16 cellular contexts compared by ENCODE assay signal in genomic region chr1:54283214-54283996, GRCh38.
DNase-seq lines count a peak whose midpoint lies in the region; ATAC-seq and TF ChIP-seq lines count a peak whose summit lies in the region.
"Had no signal": no experiment of that assay in that cellular context is flagged by ENCODE, and none has a peak within 500 bp of the region (broad histone marks: within the 10 kb centered on the region; RNA-seq: fewer than 3 reads in every experiment).

No MANE protein-coding gene starts in this region.

- POLR2A ChIA-PET in CD8-positive, alpha-beta T cell (lab: Charles Lee) = interaction anchor here (1.0 kb wide), 1 partner anchor 15 kb away, joined by 3 read pairs; no protein-coding TSS in a partner anchor

- H3K36me3 ChIP-seq in CD8-positive, alpha-beta T cell (ENCODE audit: insufficient read depth, low read length) = no peaks in the 10 kb centered on the region
- H3K36me3 ChIP-seq in Loucy (ENCODE audit: insufficient read depth, low read length) (peaks cover 21% of the 10 kb centered on the region; the same call in 1 of the 2 replicates), spleen (peaks cover 0 to 25% (median 0%) of the 10 kb centered on the region in 6 donors), mammary epithelial cell (ENCODE audit: insufficient read depth, low read length) (peaks cover 2% of the 10 kb centered on the region)

- peaks cover 59% of the 10 kb centered on the region for H3K79me2 ChIP-seq in Loucy (ENCODE audit: insufficient read depth, low read length)
- peaks cover 6% of the 10 kb centered on the region for H3K79me2 ChIP-seq in mammary epithelial cell (ENCODE audit: insufficient read depth, low read length)

- TF ChIP-seq POLR2A in spleen (IDR thresholded peaks at IDR 0.05) = no peak

- H3K27me3 Mint-ChIP-seq in CD8-positive, alpha-beta T cell (ENCODE audit: low read depth) = no peaks in the 10 kb centered on the region
- no peaks in the 10 kb centered on the region for H3K27me3 Mint-ChIP-seq in activated T-helper 2 cell treated with anti-CD3 and anti-CD28 coated beads, Interferon-gamma antibody, Interleukin-2, Interleukin-4, amounts not matched to agents 10 μg/mL and 5 μg/mL and 100 μg/mL, durations not matched to agents 14 hours and 24 hours and 36 hours (ENCODE audit: low read depth)
- H3K27me3 Mint-ChIP-seq in mesothelial cell of epicardium (ENCODE audit: low read depth) = no peaks in the 10 kb centered on the region
- H3K27me3 Mint-ChIP-seq: IgD-negative memory B cell, naive B cell had no signal

- H4K20me1 ChIP-seq in Loucy (ENCODE audit: insufficient read depth, low read length, poor library complexity, severe bottlenecking) (no peaks in the 10 kb centered on the region), mammary epithelial cell (ENCODE audit: insufficient read depth, low read length) (no peaks in the 10 kb centered on the region)

- H3K9ac ChIP-seq in Loucy (ENCODE audit: low read depth, low read length, poor library complexity, severe bottlenecking) (peak overlapping the region; percentile 12), mammary epithelial cell (ENCODE audit: insufficient read depth, low read length) (no peak overlapping the region)
- H3K9ac ChIP-seq: GM23248 had no signal

- BruUV-seq in mammary epithelial cell (replicated peaks; lab: Mats Ljungman, UMichigan) = no TSS peak

- no peaks in the 10 kb centered on the region for H3K9me3 Mint-ChIP-seq in CD8-positive, alpha-beta T cell
- no peaks in the 10 kb centered on the region for H3K9me3 Mint-ChIP-seq in activated T-helper 2 cell treated with anti-CD3 and anti-CD28 coated beads, Interferon-gamma antibody, Interleukin-2, Interleukin-4, amounts not matched to agents 10 μg/mL and 5 μg/mL and 100 μg/mL, durations not matched to agents 14 hours and 24 hours and 36 hours
- no peaks in the 10 kb centered on the region for H3K9me3 Mint-ChIP-seq in mesothelial cell of epicardium
- H3K9me3 Mint-ChIP-seq: IgD-negative memory B cell, naive B cell had no signal

- peak overlapping the region; percentile 44 for H3K4me2 ChIP-seq in Loucy (ENCODE audit: low read depth, low read length, poor library complexity, severe bottlenecking)
- H3K4me2 ChIP-seq in mammary epithelial cell (ENCODE audit: insufficient read depth, low read depth, low read length) = no peak overlapping the region
- H3K4me2 ChIP-seq: hepatocyte had no signal

- H3F3A ChIP-seq in Loucy (ENCODE audit: low read depth) = no peaks in the 10 kb centered on the region

- WGBS in spleen, 5 donors = 55 to 61% (median 57%) methylated on average over 8 of the region's 8 CpGs
- 85% methylated on average over 8 of the region's 8 CpGs for WGBS in mammary epithelial cell (ENCODE audit: low coverage, missing lambda C conversion rate)

- H3K9me3 ChIP-seq in CD8-positive, alpha-beta T cell (ENCODE audit: low read length) = no peaks in the 10 kb centered on the region
- H3K9me3 ChIP-seq in Loucy (ENCODE audit: insufficient read depth, low read depth, low read length) = no peaks in the 10 kb centered on the region
- H3K9me3 ChIP-seq in spleen = no peaks in the 10 kb centered on the region
- no peaks in the 10 kb centered on the region for H3K9me3 ChIP-seq in mammary epithelial cell (replicated peaks; ENCODE audit: insufficient read depth, low read length)

- H3K27ac ChIP-seq in CD8-positive, alpha-beta T cell (ENCODE audit: low read depth, low read length) = no peak overlapping the region
- H3K27ac ChIP-seq in spleen (peak overlapping the region in 2 of 8 donors; percentile 33 to 41), mammary epithelial cell (ENCODE audit: insufficient read depth, low read depth, low read length) (no peak overlapping the region)
- H3K27ac ChIP-seq: GM23248, hepatocyte had no signal

- no peak for DNase-seq in CD8-positive, alpha-beta T cell
- no peak for DNase-seq in activated T-helper 2 cell treated with anti-CD3 and anti-CD28 coated beads, Interferon-gamma antibody, Interleukin-2, Interleukin-4, amounts not matched to agents 10 μg/mL and 5 μg/mL and 100 μg/mL, durations not matched to agents 14 hours and 24 hours and 36 hours (ENCODE audit: low spot score)
- no peak for DNase-seq in mesothelial cell of epicardium (ENCODE audit: low spot score in 2 of 2, unreplicated experiment in 2 of 2)
- DNase-seq in GM03348 (ENCODE audit: low spot score) = no peak
- DNase-seq in spleen = no peak
- no peak for DNase-seq in mammary epithelial cell
- DNase-seq: activated CD4-positive, alpha-beta T cell treated with anti-CD3 and anti-CD28 coated beads for 4 hours; cerebellar nuclear complex; GM23248; naive B cell; NCI-H1694; NCI-H510A; stimulated activated CD4-positive, alpha-beta T cell treated with anti-CD3 and anti-CD28 coated beads, Interleukin-4, amount 100 ng/mL, for 1 hour had no signal

- no peaks in the 10 kb centered on the region for H3K9me2 ChIP-seq in Loucy (replicated peaks; ENCODE audit: low read depth, low read length)

- H3K4me1 Mint-ChIP-seq in CD8-positive, alpha-beta T cell (ENCODE audit: low read depth) = peaks cover 68% of the 10 kb centered on the region
- H3K4me1 Mint-ChIP-seq in activated T-helper 2 cell treated with anti-CD3 and anti-CD28 coated beads, Interferon-gamma antibody, Interleukin-2, Interleukin-4, amounts not matched to agents 10 μg/mL and 5 μg/mL and 100 μg/mL, durations not matched to agents 14 hours and 24 hours and 36 hours (ENCODE audit: low read depth) = peaks cover 71% of the 10 kb centered on the region
- peaks cover 49% of the 10 kb centered on the region for H3K4me1 Mint-ChIP-seq in mesothelial cell of epicardium

- peaks cover 91% of the 10 kb centered on the region for H3K4me1 ChIP-seq in CD8-positive, alpha-beta T cell (ENCODE audit: insufficient read depth, low read length)
- peaks cover 52% of the 10 kb centered on the region for H3K4me1 ChIP-seq in Loucy (ENCODE audit: insufficient read depth, low read length, poor library complexity, severe bottlenecking)
- peaks cover 14 to 70% (median 38%) of the 10 kb centered on the region in 6 donors for H3K4me1 ChIP-seq in spleen
- peaks cover 13% of the 10 kb centered on the region for H3K4me1 ChIP-seq in mammary epithelial cell (ENCODE audit: insufficient read depth, low read length)

- no peak for TF ChIP-seq CTCF in CD8-positive, alpha-beta T cell (IDR thresholded peaks at IDR 0.05)
- TF ChIP-seq CTCF in Loucy (conservative IDR thresholded peaks at IDR 0.05; ENCODE audit: low read length) (no peak), mesothelial cell of epicardium (IDR thresholded peaks at IDR 0.05; ENCODE audit: unreplicated experiment) (no peak), spleen (IDR thresholded peaks at IDR 0.05 in 8 of 11, conservative IDR thresholded peaks at IDR 0.05 in 3 of 11) (no peak), mammary epithelial cell (conservative IDR thresholded peaks at IDR 0.05 in 1 of 2, IDR thresholded peaks at IDR 0.05 in 1 of 2; ENCODE audit: extremely low read depth in 1 of 2, insufficient read depth in 1 of 2, low read depth in 1 of 2, low read length in 2 of 2) (no peak)

- H2AFZ ChIP-seq in Loucy (ENCODE audit: low read length) (no peak overlapping the region), mammary epithelial cell (ENCODE audit: low read depth, low read length) (no peak overlapping the region)
- H2AFZ ChIP-seq: GM23248, hepatocyte had no signal

- H3K27me3 ChIP-seq in CD8-positive, alpha-beta T cell (ENCODE audit: insufficient read depth, low read length) = no peaks in the 10 kb centered on the region
- no peaks in the 10 kb centered on the region for H3K27me3 ChIP-seq in Loucy (ENCODE audit: insufficient read depth, low read length, poor library complexity, severe bottlenecking)
- H3K27me3 ChIP-seq in spleen (replicated peaks in 1 of 7) = no peaks in the 10 kb centered on the region
- H3K27me3 ChIP-seq in mammary epithelial cell (ENCODE audit: insufficient read depth, low read length) = no peaks in the 10 kb centered on the region
- H3K27me3 ChIP-seq: hepatocyte had no signal

- in situ Hi-C loops in mammary epithelial cell (cut with MboI; ENCODE audit: low sequenced_read_pairs in 2 of 2) = no loop called here

- ATAC-seq in CD8-positive, alpha-beta T cell = no peak

- intact Hi-C loops in CD8-positive, alpha-beta T cell (cut with DNase I, micrococcal nuclease) = no loop called here
- intact Hi-C loops in activated T-helper 2 cell treated with anti-CD3 and anti-CD28 coated beads, Interferon-gamma antibody, Interleukin-2, Interleukin-4, amounts not matched to agents 10 μg/mL and 5 μg/mL and 100 μg/mL, durations not matched to agents 14 hours and 24 hours and 36 hours (cut with micrococcal nuclease) = loop anchor here (10.0 kb wide), 1 partner anchor 229 kb away; the partner anchor contains the start of genes TCEANC2 and TMEM59
- intact Hi-C loops in spleen (cut with DNase I; ENCODE audit: low total_unique reads) = no loop called here
- intact Hi-C loops in mammary epithelial cell (cut with micrococcal nuclease) = no loop called here

- H3K4me3 Mint-ChIP-seq in CD8-positive, alpha-beta T cell = peak overlapping the region; percentile 32
- H3K4me3 Mint-ChIP-seq in activated T-helper 2 cell treated with anti-CD3 and anti-CD28 coated beads, Interferon-gamma antibody, Interleukin-2, Interleukin-4, amounts not matched to agents 10 μg/mL and 5 μg/mL and 100 μg/mL, durations not matched to agents 14 hours and 24 hours and 36 hours (ENCODE audit: low read depth) = peak overlapping the region; percentile 18
- no peak overlapping the region for H3K4me3 Mint-ChIP-seq in mesothelial cell of epicardium
- H3K4me3 Mint-ChIP-seq: IgD-negative memory B cell, naive B cell had no signal

- no peak overlapping the region for H3K4me3 ChIP-seq in CD8-positive, alpha-beta T cell (ENCODE audit: low read depth, low read length)
- H3K4me3 ChIP-seq in Loucy (ENCODE audit: low read length, poor library complexity, severe bottlenecking) (no peak overlapping the region), spleen (no peak overlapping the region), mammary epithelial cell (replicated peaks in 1 of 3; ENCODE audit: insufficient read depth in 1 of 3, low read depth in 2 of 3, low read length in 3 of 3) (no peak overlapping the region)
- H3K4me3 ChIP-seq: GM23248, hepatocyte had no signal

- peak overlapping the region; percentile 82 for H3K27ac Mint-ChIP-seq in CD8-positive, alpha-beta T cell
- peak overlapping the region; percentile 96 for H3K27ac Mint-ChIP-seq in activated T-helper 2 cell treated with anti-CD3 and anti-CD28 coated beads, Interferon-gamma antibody, Interleukin-2, Interleukin-4, amounts not matched to agents 10 μg/mL and 5 μg/mL and 100 μg/mL, durations not matched to agents 14 hours and 24 hours and 36 hours
- H3K27ac Mint-ChIP-seq in mesothelial cell of epicardium = peak overlapping the region; percentile 21
- H3K27ac Mint-ChIP-seq: IgD-negative memory B cell had no signal

- H3K36me3 Mint-ChIP-seq in CD8-positive, alpha-beta T cell = peaks cover 17% of the 10 kb centered on the region
- peaks cover 23% of the 10 kb centered on the region for H3K36me3 Mint-ChIP-seq in activated T-helper 2 cell treated with anti-CD3 and anti-CD28 coated beads, Interferon-gamma antibody, Interleukin-2, Interleukin-4, amounts not matched to agents 10 μg/mL and 5 μg/mL and 100 μg/mL, durations not matched to agents 14 hours and 24 hours and 36 hours (ENCODE audit: low read depth)
- H3K36me3 Mint-ChIP-seq in mesothelial cell of epicardium = peaks cover 11% of the 10 kb centered on the region
- H3K36me3 Mint-ChIP-seq: IgD-negative memory B cell had no signal

- dilution Hi-C loops in mammary epithelial cell (cut with HindIII; ENCODE audit: low sequenced_read_pairs) = no loop called here

- CTCF ChIA-PET in CD8-positive, alpha-beta T cell (lab: Charles Lee) = no interaction called here
- CTCF ChIA-PET in mammary epithelial cell (lab: Charles Lee; ENCODE audit: low non-redundant PET) = no interaction called here

Comparison
In these comparisons a context has a peak if more than half of its experiments do, and no peak if none do; other contexts are left out.
1. H3K27ac Mint-ChIP-seq: peak in every context shown above with its lines; median percentile 96 in activated T-helper 2 cell treated with anti-CD3 and anti-CD28 coated beads, Interferon-gamma antibody, Interleukin-2, Interleukin-4, amounts not matched to agents 10 μg/mL and 5 μg/mL and 100 μg/mL, durations not matched to agents 14 hours and 24 hours and 36 hours; 82 in CD8-positive, alpha-beta T cell; 21 in mesothelial cell of epicardium.